ENCODE assay signal across 9 cellular contexts in the genomic region with DNA sequence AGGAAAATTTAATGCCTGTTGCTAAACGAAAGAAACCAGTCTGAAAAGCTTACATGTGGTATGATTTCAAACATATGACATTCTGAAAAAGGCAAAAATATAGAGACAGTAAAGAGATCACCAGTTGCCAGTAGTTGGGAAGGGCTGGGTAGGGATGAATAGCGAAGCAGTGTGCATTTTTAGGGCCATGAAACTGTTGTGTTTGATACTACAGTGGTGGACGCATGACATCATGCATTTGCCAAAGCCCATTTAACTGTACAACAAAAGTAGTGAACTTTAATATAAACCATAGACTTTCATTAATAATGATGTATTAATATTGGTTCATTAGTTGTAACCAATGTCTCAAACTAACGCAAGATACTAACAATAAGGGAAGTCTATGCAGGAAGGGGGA. TPM values are rescaled to one million over a fixed set of nuclear protein-coding genes. Genes with fewer than 3 reads are reported as not detected.
"Had no signal": no experiment of that assay in that cellular context is flagged by ENCODE, and none has a peak within 500 bp of the region (broad histone marks: within the 10 kb centered on the region; RNA-seq: fewer than 3 reads in every experiment).

No MANE protein-coding gene starts in this region.

- FAIRE-seq: HTR-8/SVneo, K562 had no signal

- H3K4me1 Mint-ChIP-seq: IgD-negative memory B cell had no signal

- H3K27me3 Mint-ChIP-seq: IgD-negative memory B cell had no signal

- DNase-seq: IMR-90, KBM-7, KG1 had no signal

- H3K27ac ChIP-seq: HL-60 had no signal

- H3K27ac Mint-ChIP-seq: IgD-negative memory B cell had no signal

- H3K4me3 Mint-ChIP-seq: IgD-negative memory B cell had no signal

- H3K4me3 ChIP-seq: K562 had no signal

- ATAC-seq: K562 had no signal

RNA-seq across cellular contexts. Expression of gene EPYC, which starts 14.7 kb away (rescaled TPM):
- total RNA-seq: HT-29, HT1080, IMR-90, K562 had no signal
- polyA plus RNA-seq: IgD-negative memory B cell, IMR-90, K562 had no signal

RNA-seq across cellular contexts. Expression of gene KERA, which starts 38.4 kb away (rescaled TPM):
- total RNA-seq: HT-29, HT1080, IMR-90, K562 had no signal
- polyA plus RNA-seq: IgD-negative memory B cell, IMR-90, K562 had no signal
